Comparison of ENCODE assay signal across 24 cellular contexts in genomic region chr18:59049726-59050660, GRCh38.
DNase-seq lines count a peak whose midpoint lies in the region; ATAC-seq and TF ChIP-seq lines count a peak whose summit lies in the region.
"Had no signal": no experiment of that assay in that cellular context is flagged by ENCODE, and none has a peak within 500 bp of the region (broad histone marks: within the 10 kb centered on the region; RNA-seq: fewer than 3 reads in every experiment).

No MANE protein-coding gene starts in this region.

- intact Hi-C loops in Calu3 (cut with micrococcal nuclease; ENCODE audit: unreplicated experiment), result no loop called here

- H3K36me3 ChIP-seq in H7 (replicated peaks; ENCODE audit: control insufficient read depth, insufficient read depth, low read length) (no peaks in the 10 kb centered on the region), iPS-15b (ENCODE audit: control insufficient read depth, insufficient read depth, low read length) (no peaks in the 10 kb centered on the region)
- H3K36me3 ChIP-seq: left ventricle myocardium inferior had no signal

- H3K27me3 Mint-ChIP-seq in stimulated activated memory B cell treated with anti-CD40 and anti-IgM and Interleukin-4, amounts not matched to agents 10 μg/mL and 1 μg/mL and 100 μg/mL, for 72 hours, result no peaks in the 10 kb centered on the region
- no peaks in the 10 kb centered on the region for H3K27me3 Mint-ChIP-seq in Calu3 (ENCODE audit: unreplicated experiment)

- no peaks in the 10 kb centered on the region for H3K9me3 ChIP-seq in iPS-15b (ENCODE audit: control insufficient read depth, insufficient read depth, low read length)
- H3K9me3 ChIP-seq: left ventricle myocardium inferior had no signal

- CTCF ChIA-PET in Calu3 (lab: Charles Lee), result no interaction called here

- no peak for TF ChIP-seq CTCF in Calu3 (IDR thresholded peaks at IDR 0.05; ENCODE audit: unreplicated experiment)

- DNase-seq in H7, result peak; percentile 64
- DNase-seq in NCI-H82 (lab: John Stamatoyannopoulos, UW), result peak; percentile 99
- DNase-seq in NCI-H345 treated with DMSO at 0.1 percent for 48 hours (lab: John Stamatoyannopoulos, UW; ENCODE audit: unreplicated experiment), result no peak
- no peak for DNase-seq in 8988T
- no peak for DNase-seq in Calu3
- DNase-seq: activated CD4-positive, alpha-beta T cell treated with anti-CD3 and anti-CD28 coated beads, Interleukin-2, amount 50 U/mL, for 48 hours; activated naive CD4-positive, alpha-beta T cell treated with Interleukin-2 at 50 U/mL for 16 hours; activated T-cell treated with anti-CD3 and anti-CD28 coated beads, Interleukin-2, amount 50 U/mL, for 1 hour; AML-193; amygdala; COR-L47; effector memory CD8-positive, alpha-beta T cell; H9; left ventricle myocardium inferior; NCI-H1436 treated with DMSO at 0.1 percent for 48 hours; NCI-H510A; PC-3; SIG-M5; stimulated activated naive CD4-positive, alpha-beta T cell had no signal

- H3K4me1 Mint-ChIP-seq in stimulated activated memory B cell treated with anti-CD40 and anti-IgM and Interleukin-4, amounts not matched to agents 10 μg/mL and 1 μg/mL and 100 μg/mL, for 72 hours, result peaks cover 13% of the 10 kb centered on the region
- H3K4me1 Mint-ChIP-seq in Calu3 (ENCODE audit: low read depth, unreplicated experiment), result no peaks in the 10 kb centered on the region
- H3K4me1 Mint-ChIP-seq: central memory CD8-positive, alpha-beta T cell had no signal

- ATAC-seq in stimulated activated memory B cell treated with anti-CD40 and anti-IgM and Interleukin-4, amounts not matched to agents 10 μg/mL and 1 μg/mL and 100 μg/mL, for 72 hours, result no peak
- ATAC-seq: effector memory CD8-positive, alpha-beta T cell; PC-3; sciatic nerve had no signal

- H3K27me3 ChIP-seq in H7 (ENCODE audit: control insufficient read depth, insufficient read depth, low read length) (no peaks in the 10 kb centered on the region), iPS-15b (ENCODE audit: control insufficient read depth, insufficient read depth, low read length) (no peaks in the 10 kb centered on the region)

- H3K4me3 ChIP-seq in H7 (ENCODE audit: insufficient read depth, low read depth, low read length), result no peak overlapping the region
- peak overlapping the region; percentile 14 for H3K4me3 ChIP-seq in iPS-15b (ENCODE audit: low read depth, low read length)
- H3K4me3 ChIP-seq: left ventricle myocardium inferior had no signal

- BruUV-seq in Calu3 (replicated peaks; lab: Mats Ljungman, UMichigan), result no TSS peak

- peak overlapping the region; percentile 55 for H3K27ac Mint-ChIP-seq in stimulated activated memory B cell treated with anti-CD40 and anti-IgM and Interleukin-4, amounts not matched to agents 10 μg/mL and 1 μg/mL and 100 μg/mL, for 72 hours
- no peak overlapping the region for H3K27ac Mint-ChIP-seq in Calu3 (ENCODE audit: unreplicated experiment)
- H3K27ac Mint-ChIP-seq: effector memory CD8-positive, alpha-beta T cell; T-helper 1 cell treated with Interleukin-12 subunit alpha and Interleukin-12 subunit beta and Interleukin-4 antibody, amounts not matched to agents 30 μg/mL and 1 μg/mL, for 36 hours had no signal

- H3K4me3 Mint-ChIP-seq in stimulated activated memory B cell treated with anti-CD40 and anti-IgM and Interleukin-4, amounts not matched to agents 10 μg/mL and 1 μg/mL and 100 μg/mL, for 72 hours, result no peak overlapping the region
- H3K4me3 Mint-ChIP-seq in Calu3 (ENCODE audit: low read depth, unreplicated experiment), result no peak overlapping the region
- H3K4me3 Mint-ChIP-seq: central memory CD8-positive, alpha-beta T cell; effector memory CD8-positive, alpha-beta T cell; T-helper 1 cell treated with Interleukin-12 subunit alpha and Interleukin-12 subunit beta and Interleukin-4 antibody, amounts not matched to agents 30 μg/mL and 1 μg/mL, for 36 hours had no signal

- no peak overlapping the region for H3K9ac ChIP-seq in iPS-15b (ENCODE audit: low read depth, low read length)

- no peaks in the 10 kb centered on the region for H3K36me3 Mint-ChIP-seq in stimulated activated memory B cell treated with anti-CD40 and anti-IgM and Interleukin-4, amounts not matched to agents 10 μg/mL and 1 μg/mL and 100 μg/mL, for 72 hours
- H3K36me3 Mint-ChIP-seq in Calu3 (ENCODE audit: insufficient read depth, unreplicated experiment), result no peaks in the 10 kb centered on the region

- H3K9me3 Mint-ChIP-seq in stimulated activated memory B cell treated with anti-CD40 and anti-IgM and Interleukin-4, amounts not matched to agents 10 μg/mL and 1 μg/mL and 100 μg/mL, for 72 hours, result peaks cover 2% of the 10 kb centered on the region
- H3K9me3 Mint-ChIP-seq in Calu3 (ENCODE audit: low read depth, unreplicated experiment), result no peaks in the 10 kb centered on the region
- H3K9me3 Mint-ChIP-seq: central memory CD8-positive, alpha-beta T cell; effector memory CD8-positive, alpha-beta T cell; H9; T-helper 1 cell treated with Interleukin-12 subunit alpha and Interleukin-12 subunit beta and Interleukin-4 antibody, amounts not matched to agents 30 μg/mL and 1 μg/mL, for 36 hours had no signal

- H3K4me1 ChIP-seq in iPS-15b (ENCODE audit: control insufficient read depth, insufficient read depth, low read length), result peaks cover 19% of the 10 kb centered on the region

Comparison
In these comparisons a context has a peak if more than half of its experiments do, and no peak if none do; other contexts are left out.
1. DNase-seq: peak in H7 (single experiment) and NCI-H82 (single experiment); none in NCI-H345 treated with DMSO at 0.1 percent for 48 hours (single experiment), 8988T (single experiment) and Calu3 (single experiment).